3 cellular contexts compared by ENCODE assay signal in the genomic region with DNA sequence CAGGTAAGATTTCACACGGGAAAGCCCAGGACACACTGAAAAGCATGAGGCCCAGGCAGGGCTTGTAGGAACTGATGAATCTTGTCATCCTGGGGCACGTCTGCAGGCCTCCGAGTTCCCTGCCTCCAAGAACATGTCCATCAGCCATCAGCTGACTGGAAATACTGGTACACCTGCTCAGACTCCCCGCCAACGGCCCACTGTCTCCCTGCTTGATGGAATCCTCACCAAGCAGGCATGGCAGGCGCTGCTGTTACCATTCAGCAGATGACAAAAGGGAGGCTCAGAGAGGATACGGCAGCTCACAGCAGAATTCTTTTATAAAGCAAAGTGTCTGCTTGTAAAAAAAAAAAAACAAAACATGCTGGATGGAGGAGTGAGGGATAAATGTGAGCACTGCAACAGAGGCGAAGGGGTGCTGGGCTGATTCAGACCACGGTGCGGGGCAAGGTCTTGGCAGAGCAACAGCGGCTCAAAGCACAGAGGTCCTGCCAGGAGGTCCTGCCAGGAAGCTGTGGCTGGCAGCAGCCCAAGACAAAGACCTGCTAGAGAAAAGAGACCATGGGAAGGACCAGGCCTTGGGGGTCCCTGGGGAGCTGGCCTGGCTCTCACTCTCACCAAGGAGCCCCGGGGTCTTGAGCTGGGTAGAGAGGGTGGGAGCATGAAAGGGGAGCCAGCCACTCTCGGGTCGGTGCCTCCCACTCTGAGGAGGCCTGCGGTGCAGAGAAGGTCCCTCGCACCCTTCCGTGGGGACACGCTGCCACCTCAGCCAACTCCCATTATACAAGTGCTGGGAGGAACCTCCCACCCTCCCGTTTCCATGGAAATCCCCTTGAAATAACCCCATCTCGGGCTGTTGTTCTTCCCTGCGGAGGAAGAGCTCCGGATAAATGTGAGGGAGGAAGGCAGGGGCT.
TF ChIP-seq lines count a peak whose summit lies in the region.

No MANE protein-coding gene starts in this region.

TF ChIP-seq in GM23338, 12 proteins besides CTCF, POLR2A, EP300 and RAD21 (continued from another document and continues in another):
- TF ChIP-seq EZH2 (IDR thresholded peaks at IDR 0.05; ENCODE audit: low read depth, unreplicated experiment) = no peak
- TF ChIP-seq JUNB (IDR thresholded peaks at IDR 0.05; ENCODE audit: unreplicated experiment) = no peak
- TF ChIP-seq STAT1 (IDR thresholded peaks at IDR 0.05; ENCODE audit: unreplicated experiment) = no peak
- no peak for TF ChIP-seq NANOG (IDR thresholded peaks at IDR 0.05; ENCODE audit: borderline replicate concordance)
- TF ChIP-seq, protein P1, sequence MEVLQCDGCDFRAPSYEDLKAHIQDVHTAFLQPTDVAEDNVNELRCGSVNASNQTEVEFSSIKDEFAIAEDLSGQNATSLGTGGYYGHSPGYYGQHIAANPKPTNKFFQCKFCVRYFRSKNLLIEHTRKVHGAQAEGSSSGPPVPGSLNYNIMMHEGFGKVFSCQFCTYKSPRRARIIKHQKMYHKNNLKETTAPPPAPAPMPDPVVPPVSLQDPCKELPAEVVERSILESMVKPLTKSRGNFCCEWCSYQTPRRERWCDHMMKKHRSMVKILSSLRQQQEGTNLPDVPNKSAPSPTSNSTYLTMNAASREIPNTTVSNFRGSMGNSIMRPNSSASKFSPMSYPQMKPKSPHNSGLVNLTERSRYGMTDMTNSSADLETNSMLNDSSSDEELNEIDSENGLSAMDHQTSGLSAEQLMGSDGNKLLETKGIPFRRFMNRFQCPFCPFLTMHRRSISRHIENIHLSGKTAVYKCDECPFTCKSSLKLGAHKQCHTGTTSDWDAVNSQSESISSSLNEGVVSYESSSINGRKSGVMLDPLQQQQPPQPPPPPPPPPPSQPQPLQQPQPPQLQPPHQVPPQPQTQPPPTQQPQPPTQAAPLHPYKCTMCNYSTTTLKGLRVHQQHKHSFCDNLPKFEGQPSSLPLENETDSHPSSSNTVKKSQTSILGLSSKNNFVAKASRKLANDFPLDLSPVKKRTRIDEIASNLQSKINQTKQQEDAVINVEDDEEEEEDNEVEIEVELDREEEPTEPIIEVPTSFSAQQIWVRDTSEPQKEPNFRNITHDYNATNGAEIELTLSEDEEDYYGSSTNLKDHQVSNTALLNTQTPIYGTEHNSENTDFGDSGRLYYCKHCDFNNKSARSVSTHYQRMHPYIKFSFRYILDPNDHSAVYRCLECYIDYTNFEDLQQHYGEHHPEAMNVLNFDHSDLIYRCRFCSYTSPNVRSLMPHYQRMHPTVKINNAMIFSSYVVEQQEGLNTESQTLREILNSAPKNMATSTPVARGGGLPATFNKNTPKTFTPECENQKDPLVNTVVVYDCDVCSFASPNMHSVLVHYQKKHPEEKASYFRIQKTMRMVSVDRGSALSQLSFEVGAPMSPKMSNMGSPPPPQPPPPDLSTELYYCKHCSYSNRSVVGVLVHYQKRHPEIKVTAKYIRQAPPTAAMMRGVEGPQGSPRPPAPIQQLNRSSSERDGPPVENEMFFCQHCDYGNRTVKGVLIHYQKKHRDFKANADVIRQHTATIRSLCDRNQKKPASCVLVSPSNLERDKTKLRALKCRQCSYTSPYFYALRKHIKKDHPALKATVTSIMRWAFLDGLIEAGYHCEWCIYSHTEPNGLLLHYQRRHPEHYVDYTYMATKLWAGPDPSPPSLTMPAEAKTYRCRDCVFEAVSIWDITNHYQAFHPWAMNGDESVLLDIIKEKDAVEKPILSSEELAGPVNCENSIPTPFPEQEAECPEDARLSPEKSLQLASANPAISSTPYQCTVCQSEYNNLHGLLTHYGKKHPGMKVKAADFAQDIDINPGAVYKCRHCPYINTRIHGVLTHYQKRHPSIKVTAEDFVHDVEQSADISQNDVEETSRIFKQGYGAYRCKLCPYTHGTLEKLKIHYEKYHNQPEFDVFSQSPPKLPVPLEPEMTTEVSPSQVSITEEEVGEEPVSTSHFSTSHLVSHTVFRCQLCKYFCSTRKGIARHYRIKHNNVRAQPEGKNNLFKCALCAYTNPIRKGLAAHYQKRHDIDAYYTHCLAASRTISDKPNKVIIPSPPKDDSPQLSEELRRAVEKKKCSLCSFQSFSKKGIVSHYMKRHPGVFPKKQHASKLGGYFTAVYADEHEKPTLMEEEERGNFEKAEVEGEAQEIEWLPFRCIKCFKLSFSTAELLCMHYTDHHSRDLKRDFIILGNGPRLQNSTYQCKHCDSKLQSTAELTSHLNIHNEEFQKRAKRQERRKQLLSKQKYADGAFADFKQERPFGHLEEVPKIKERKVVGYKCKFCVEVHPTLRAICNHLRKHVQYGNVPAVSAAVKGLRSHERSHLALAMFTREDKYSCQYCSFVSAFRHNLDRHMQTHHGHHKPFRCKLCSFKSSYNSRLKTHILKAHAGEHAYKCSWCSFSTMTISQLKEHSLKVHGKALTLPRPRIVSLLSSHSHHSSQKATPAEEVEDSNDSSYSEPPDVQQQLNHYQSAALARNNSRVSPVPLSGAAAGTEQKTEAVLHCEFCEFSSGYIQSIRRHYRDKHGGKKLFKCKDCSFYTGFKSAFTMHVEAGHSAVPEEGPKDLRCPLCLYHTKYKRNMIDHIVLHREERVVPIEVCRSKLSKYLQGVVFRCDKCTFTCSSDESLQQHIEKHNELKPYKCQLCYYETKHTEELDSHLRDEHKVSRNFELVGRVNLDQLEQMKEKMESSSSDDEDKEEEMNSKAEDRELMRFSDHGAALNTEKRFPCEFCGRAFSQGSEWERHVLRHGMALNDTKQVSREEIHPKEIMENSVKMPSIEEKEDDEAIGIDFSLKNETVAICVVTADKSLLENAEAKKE (CRISPR knock-in tag; IDR thresholded peaks at IDR 0.05) = no peak
- TF ChIP-seq CREB1 (CRISPR knock-in tag; IDR thresholded peaks at IDR 0.05; ENCODE audit: low read depth) = no peak
- TF ChIP-seq ZNF114 (CRISPR knock-in tag; IDR thresholded peaks at IDR 0.05) = no peak

TF ChIP-seq in WTC11, 78 proteins besides CTCF, POLR2A, EP300 and RAD21 (continued from another document):
- TF ChIP-seq, protein P2, sequence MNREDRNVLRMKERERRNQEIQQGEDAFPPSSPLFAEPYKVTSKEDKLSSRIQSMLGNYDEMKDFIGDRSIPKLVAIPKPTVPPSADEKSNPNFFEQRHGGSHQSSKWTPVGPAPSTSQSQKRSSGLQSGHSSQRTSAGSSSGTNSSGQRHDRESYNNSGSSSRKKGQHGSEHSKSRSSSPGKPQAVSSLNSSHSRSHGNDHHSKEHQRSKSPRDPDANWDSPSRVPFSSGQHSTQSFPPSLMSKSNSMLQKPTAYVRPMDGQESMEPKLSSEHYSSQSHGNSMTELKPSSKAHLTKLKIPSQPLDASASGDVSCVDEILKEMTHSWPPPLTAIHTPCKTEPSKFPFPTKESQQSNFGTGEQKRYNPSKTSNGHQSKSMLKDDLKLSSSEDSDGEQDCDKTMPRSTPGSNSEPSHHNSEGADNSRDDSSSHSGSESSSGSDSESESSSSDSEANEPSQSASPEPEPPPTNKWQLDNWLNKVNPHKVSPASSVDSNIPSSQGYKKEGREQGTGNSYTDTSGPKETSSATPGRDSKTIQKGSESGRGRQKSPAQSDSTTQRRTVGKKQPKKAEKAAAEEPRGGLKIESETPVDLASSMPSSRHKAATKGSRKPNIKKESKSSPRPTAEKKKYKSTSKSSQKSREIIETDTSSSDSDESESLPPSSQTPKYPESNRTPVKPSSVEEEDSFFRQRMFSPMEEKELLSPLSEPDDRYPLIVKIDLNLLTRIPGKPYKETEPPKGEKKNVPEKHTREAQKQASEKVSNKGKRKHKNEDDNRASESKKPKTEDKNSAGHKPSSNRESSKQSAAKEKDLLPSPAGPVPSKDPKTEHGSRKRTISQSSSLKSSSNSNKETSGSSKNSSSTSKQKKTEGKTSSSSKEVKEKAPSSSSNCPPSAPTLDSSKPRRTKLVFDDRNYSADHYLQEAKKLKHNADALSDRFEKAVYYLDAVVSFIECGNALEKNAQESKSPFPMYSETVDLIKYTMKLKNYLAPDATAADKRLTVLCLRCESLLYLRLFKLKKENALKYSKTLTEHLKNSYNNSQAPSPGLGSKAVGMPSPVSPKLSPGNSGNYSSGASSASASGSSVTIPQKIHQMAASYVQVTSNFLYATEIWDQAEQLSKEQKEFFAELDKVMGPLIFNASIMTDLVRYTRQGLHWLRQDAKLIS (CRISPR knock-in tag; IDR thresholded peaks at IDR 0.05; ENCODE audit: borderline replicate concordance) = no peak
TF ChIP-seq in WTC11: peak in this region for 1.

TF ChIP-seq in HEK293T, 16 proteins besides CTCF, POLR2A, EP300 and RAD21 (continued from another document):
- no peak for TF ChIP-seq CTBP1 (IDR thresholded peaks at IDR 0.05; ENCODE audit: borderline replicate concordance)
- TF ChIP-seq ELF4 (IDR thresholded peaks at IDR 0.05) = no peak
- no peak for TF ChIP-seq FOXA1 (IDR thresholded peaks at IDR 0.05)
